24 cellular contexts compared by ENCODE assay signal in genomic region chr7:3683886-3684539, GRCh38.
DNase-seq lines count a peak whose midpoint lies in the region; ATAC-seq and TF ChIP-seq lines count a peak whose summit lies in the region.
"Had no signal": no experiment of that assay in that cellular context is flagged by ENCODE, and none has a peak within 500 bp of the region (broad histone marks: within the 10 kb centered on the region; RNA-seq: fewer than 3 reads in every experiment).

No MANE protein-coding gene starts in this region.

- no peak for ATAC-seq in HG02759 (IDR thresholded peaks at IDR 0.05; ENCODE audit: unreplicated experiment)
- ATAC-seq: psoas muscle had no signal

- H3K9me3 ChIP-seq in WERI-Rb-1 (ENCODE audit: severe bottlenecking) = no peaks in the 10 kb centered on the region
- H3K9me3 ChIP-seq: ascending aorta, psoas muscle, thyroid gland had no signal

- no peaks in the 10 kb centered on the region for H3K36me3 ChIP-seq in WERI-Rb-1
- H3K36me3 ChIP-seq: ascending aorta; BLaER1 treated with 17β-estradiol and CSF1 and Interleukin-3, amounts not matched to agents 10 nM and 100 nM; thyroid gland had no signal

- peak overlapping the region; percentile 6; the same call in 1 of the 2 replicates for H3K27ac ChIP-seq in WERI-Rb-1
- H3K27ac ChIP-seq: ascending aorta; BLaER1 treated with 17β-estradiol and CSF1 and Interleukin-3, amounts not matched to agents 10 nM and 100 nM; psoas muscle; thyroid gland; VCaP had no signal

- TF ChIP-seq CTCF in WERI-Rb-1 (IDR thresholded peaks at IDR 0.05; ENCODE audit: low read depth, low read length) = 0 out of 2 replicates have a peak, but pooled peaks have one; percentile 4

- no peaks in the 10 kb centered on the region for H3K27me3 ChIP-seq in WERI-Rb-1 (ENCODE audit: insufficient read depth, low read depth, severe bottlenecking)
- H3K27me3 ChIP-seq: ascending aorta; BLaER1 treated with 17β-estradiol and CSF1 and Interleukin-3, amounts not matched to agents 10 nM and 100 nM; thyroid gland had no signal

- DNase-seq in NCI-H187 treated with DMSO at 0.1 percent for 48 hours (lab: John Stamatoyannopoulos, UW) (peak; percentile 20), WERI-Rb-1 (peak; percentile 75), left kidney (ENCODE audit: low read depth, low spot score) (peak; percentile 68), MV-4-11 (lab: John Stamatoyannopoulos, UW) (no peak), nucleus accumbens (lab: John Stamatoyannopoulos, UW) (no peak), ecto neural progenitor cell (ENCODE audit: low spot score) (no peak)
- DNase-seq: activated CD4-positive, alpha-beta T cell treated with anti-CD3 and anti-CD28 coated beads, Interleukin-2, amount 10 ng/mL, durations not matched to agents 24 days and 14 days; activated CD8-positive, alpha-beta memory T cell treated with anti-CD3 and anti-CD28 coated beads for 24 hours; activated naive CD8-positive, alpha-beta T cell treated with anti-CD3 and anti-CD28 coated beads for 36 hours; activated T-cell treated with anti-CD3 and anti-CD28 coated beads for 4 hours; DMS79; effector memory CD4-positive, alpha-beta T cell; GF-D8; islet precursor cell; NCI-H1694; NCI-H748 treated with DMSO at 0.1 percent for 48 hours; psoas muscle; stimulated activated CD4-positive, alpha-beta T cell treated with anti-CD3 and anti-CD28 coated beads, Interleukin-4, amount 100 ng/mL, for 24 hours; T-helper 9 cell; thyroid gland had no signal

- no peak overlapping the region for H3K4me3 ChIP-seq in WERI-Rb-1 (ENCODE audit: low read depth, low read length)
- H3K4me3 ChIP-seq: ascending aorta; BLaER1 treated with 17β-estradiol and CSF1 and Interleukin-3, amounts not matched to agents 10 nM and 100 nM; psoas muscle; thyroid gland had no signal

Comparison
In these comparisons a context has a peak if more than half of its experiments do, and no peak if none do; other contexts are left out.
1. DNase-seq: peak in NCI-H187 treated with DMSO at 0.1 percent for 48 hours (single experiment), WERI-Rb-1 (single experiment) and left kidney (single experiment); none in MV-4-11 (single experiment), nucleus accumbens (0 of 56) and ecto neural progenitor cell (single experiment).